8 cellular contexts compared by ENCODE assay signal in the genomic region with DNA sequence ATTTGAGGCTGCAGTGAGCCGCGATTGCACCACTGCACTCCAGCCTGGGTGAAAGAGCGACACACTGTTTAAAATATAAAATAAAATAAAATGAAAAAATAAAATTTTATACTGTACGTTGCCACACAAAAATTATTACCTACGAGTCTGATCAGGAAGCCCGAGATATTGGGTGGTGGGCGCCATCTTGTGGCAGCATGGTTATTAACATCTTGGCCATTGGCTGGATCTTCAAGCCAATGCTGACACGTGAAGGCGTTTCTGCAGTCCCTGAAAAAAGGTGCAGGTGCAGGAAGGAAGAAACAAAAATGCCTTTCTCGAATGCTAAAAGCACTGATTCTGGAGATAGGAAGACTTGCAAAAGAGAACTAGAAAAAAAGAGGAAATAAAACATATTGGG. TPM values are rescaled to one million over a fixed set of nuclear protein-coding genes. Genes with fewer than 3 reads are reported as not detected.
DNase-seq lines count a peak whose midpoint lies in the region; ATAC-seq and TF ChIP-seq lines count a peak whose summit lies in the region.

No MANE protein-coding gene starts in this region.

- peaks cover 68% of the 10 kb centered on the region for H3K4me1 Mint-ChIP-seq in CD14-positive monocyte

- ATAC-seq in GM21619 (IDR thresholded peaks at IDR 0.05; ENCODE audit: unreplicated experiment) = peak; percentile 61
- ATAC-seq in GM21423 (IDR thresholded peaks at IDR 0.05; ENCODE audit: unreplicated experiment) = no peak

- peak overlapping the region; percentile 10 to 42 for H3K4me3 Mint-ChIP-seq in CD14-positive monocyte

- DNase-seq in CD14-positive monocyte (ENCODE audit: low spot score) = no peak
- DNase-seq in NCI-H345 treated with DMSO at 0.1 percent for 48 hours (lab: John Stamatoyannopoulos, UW; ENCODE audit: unreplicated experiment) = peak; percentile 24
- DNase-seq in activated CD8-positive, alpha-beta memory T cell treated with anti-CD3 and anti-CD28 coated beads for 1 hour (ENCODE audit: extremely low read depth in 1 of 2, low read depth in 1 of 2) = peak; percentile 8 to 42
- peak; percentile 13 to 34 (median 29) for DNase-seq in effector memory CD4-positive, alpha-beta T cell
- DNase-seq in myocyte (ENCODE audit: low read depth) = peak; percentile 41
- DNase-seq in stimulated activated CD8-positive, alpha-beta memory T cell treated with anti-CD3 and anti-CD28 coated beads, Interleukin-7, amount 100 ng/mL, for 4 hours (ENCODE audit: low read depth in 2 of 2) = peak; percentile 27 to 42

- TF ChIP-seq CTCF in CD14-positive monocyte (IDR thresholded peaks at IDR 0.05) = peak; percentile 55

- H3K4me3 ChIP-seq in effector memory CD4-positive, alpha-beta T cell (ENCODE audit: insufficient read depth, low read depth, low read length, poor library complexity, severe bottlenecking) = no peak overlapping the region

- H3K4me1 ChIP-seq in effector memory CD4-positive, alpha-beta T cell (ENCODE audit: control insufficient read depth, insufficient read depth, low read length, poor library complexity, severe bottlenecking) = no peaks in the 10 kb centered on the region

- no peaks in the 10 kb centered on the region for H3K36me3 ChIP-seq in effector memory CD4-positive, alpha-beta T cell (ENCODE audit: control insufficient read depth, insufficient read depth, low read length)

- H3K27me3 ChIP-seq in effector memory CD4-positive, alpha-beta T cell (replicated peaks; ENCODE audit: control insufficient read depth, insufficient read depth, low read length, poor library complexity, severe bottlenecking) = no peaks in the 10 kb centered on the region

- H3K27ac ChIP-seq in effector memory CD4-positive, alpha-beta T cell (ENCODE audit: insufficient read depth, low read length, poor library complexity, severe bottlenecking) = no peak overlapping the region

- intact Hi-C loops in CD14-positive monocyte (cut with micrococcal nuclease) = no loop called here

- no peaks in the 10 kb centered on the region for H3K9me3 ChIP-seq in effector memory CD4-positive, alpha-beta T cell (ENCODE audit: control insufficient read depth, low read length)

- peaks cover 0 to 40% (median 0%) of the 10 kb centered on the region in 3 donors for H3K27me3 Mint-ChIP-seq in CD14-positive monocyte (ENCODE audit: low read depth in 3 of 3)

- H3K36me3 Mint-ChIP-seq in CD14-positive monocyte = no peaks in the 10 kb centered on the region

- peak overlapping the region in 5 of 7 donors; percentile 6 to 78 (median 35) for H3K27ac Mint-ChIP-seq in CD14-positive monocyte

- H3K9me3 Mint-ChIP-seq in CD14-positive monocyte = peaks cover 0 to 14% (median 0%) of the 10 kb centered on the region in 7 donors

RNA-seq across cellular contexts. Expression of gene TLR8, which starts 4.9 kb away (rescaled TPM):
- 10 to 100 TPM; 48.5 to 61.9 TPM for polyA plus RNA-seq in CD14-positive monocyte
- total RNA-seq in myocyte = not detected in 2 replicates
- not detected for polyA plus RNA-seq in myocyte (2012)

RNA-seq across cellular contexts. Expression of gene TLR7, which starts 34.6 kb away (rescaled TPM):
- polyA plus RNA-seq in CD14-positive monocyte = 10 to 100 TPM; 23.0 to 27.3 TPM
- not detected in 2 replicates for total RNA-seq in myocyte
- polyA plus RNA-seq in myocyte (2012) = 0.03 TPM
